Comparison of ENCODE assay signal across 17 cellular contexts in the genomic region with DNA sequence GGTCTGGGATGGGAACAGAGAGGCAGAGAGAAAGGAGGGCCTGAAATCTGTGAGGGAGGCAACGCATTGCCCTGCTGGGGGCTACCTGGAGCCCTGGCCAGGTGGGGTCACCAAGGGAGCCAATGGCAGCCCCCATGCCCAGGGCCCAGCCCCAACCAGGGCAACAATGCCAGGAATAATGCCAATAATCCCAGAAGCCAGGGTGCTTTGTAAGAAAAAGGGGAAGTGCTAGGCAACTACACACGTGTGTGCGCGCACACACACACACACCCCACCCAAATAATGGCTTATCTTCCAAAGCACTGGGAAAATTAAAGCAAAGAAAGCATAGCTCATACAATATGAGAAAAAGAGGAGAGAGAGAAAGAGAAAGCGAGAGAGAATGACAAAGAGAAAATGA. TPM values are rescaled to one million over a fixed set of nuclear protein-coding genes. Genes with fewer than 3 reads are reported as not detected.
"Had no signal": no experiment of that assay in that cellular context is flagged by ENCODE, and none has a peak within 500 bp of the region (broad histone marks: within the 10 kb centered on the region; RNA-seq: fewer than 3 reads in every experiment).

No MANE protein-coding gene starts in this region.

- H3K36me3 ChIP-seq: adrenal gland, colonic mucosa, gastroesophageal sphincter, left ventricle myocardium inferior, stomach, thoracic aorta, uterus had no signal

- H3K4me1 Mint-ChIP-seq: memory B cell had no signal

- ATAC-seq: gastroesophageal sphincter had no signal

- FAIRE-seq: kidney had no signal

- DNase-seq: activated CD4-positive, alpha-beta T cell treated with anti-CD3 and anti-CD28 coated beads for 48 hours; adrenal gland; caudate nucleus; colonic mucosa; effector CD4-positive, alpha-beta T cell; kidney; left ventricle myocardium inferior; nephron progenitor cell; SIG-M5; stimulated activated CD4-positive, alpha-beta T cell treated with anti-CD3 and anti-CD28 coated beads, Interleukin-2, amount 100 ng/mL, for 48 hours; stomach; uterus had no signal

- H3K9me3 Mint-ChIP-seq: memory B cell, nephron progenitor cell had no signal

- H3K27ac ChIP-seq: adrenal gland, colonic mucosa, gastroesophageal sphincter, left ventricle myocardium inferior, stomach, thoracic aorta, uterus had no signal

- H3K27ac Mint-ChIP-seq: memory B cell had no signal

- H3K4me3 ChIP-seq: adrenal gland, colonic mucosa, gastroesophageal sphincter, left ventricle myocardium inferior, stomach, thoracic aorta, uterus had no signal

- H3K36me3 Mint-ChIP-seq: memory B cell had no signal

- H3K9me3 ChIP-seq: adrenal gland, colonic mucosa, gastroesophageal sphincter, left ventricle myocardium inferior, stomach, thoracic aorta, uterus had no signal

- H3K27me3 ChIP-seq: adrenal gland, colonic mucosa, stomach, uterus had no signal

- H3K4me3 Mint-ChIP-seq: memory B cell, nephron progenitor cell had no signal

- H3K4me1 ChIP-seq: adrenal gland, colonic mucosa, gastroesophageal sphincter, stomach, uterus had no signal

RNA-seq across cellular contexts. Expression of gene CLEC4F, which starts 7.0 kb away (rescaled TPM):
- total RNA-seq: adrenal gland, left ventricle myocardium inferior, pulmonary artery endothelial cell had no signal

RNA-seq across cellular contexts. Expression of gene CD207, which starts 8.2 kb away (rescaled TPM):
- total RNA-seq: adrenal gland, left ventricle myocardium inferior, pulmonary artery endothelial cell, stomach had no signal

RNA-seq across cellular contexts. Expression of gene FIGLA, which starts 36.9 kb away (rescaled TPM):
- total RNA-seq: adrenal gland, colonic mucosa, gastroesophageal sphincter, kidney, left ventricle myocardium inferior, omental fat pad, pulmonary artery endothelial cell, stomach, thoracic aorta, uterus had no signal
- polyA plus RNA-seq: adrenal gland had no signal
